ENCODE assay signal across 1 cellular context in the genomic region with DNA sequence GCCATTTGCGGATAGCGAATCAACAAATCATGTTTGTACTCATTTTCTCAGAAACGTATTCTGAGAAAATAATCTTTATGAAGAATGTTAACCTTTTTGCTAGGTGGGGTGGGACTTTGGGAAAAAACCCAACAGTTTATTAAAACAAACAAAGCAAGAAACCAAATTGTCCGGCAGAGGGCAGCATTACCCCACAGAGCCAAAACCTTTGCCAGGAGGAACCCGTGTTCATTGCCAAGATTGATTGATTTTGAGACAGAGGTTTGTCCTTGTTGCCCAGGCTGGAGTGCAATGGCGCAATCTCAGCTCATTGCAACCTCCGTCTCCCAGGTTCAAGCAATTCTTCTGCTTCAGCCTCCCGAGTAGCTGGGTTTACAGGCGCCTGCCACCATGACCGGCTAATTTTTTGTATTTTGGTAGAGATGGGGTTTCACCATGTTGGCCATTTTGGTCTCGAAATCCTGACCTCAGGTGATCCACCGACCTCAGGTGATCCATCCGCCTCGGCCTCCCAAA.
TF ChIP-seq lines count a peak whose summit lies in the region.

No MANE protein-coding gene starts in this region.

TF ChIP-seq in HEK293, 187 proteins besides CTCF, POLR2A, EP300 and RAD21 (continued from another document):
- TF ChIP-seq ZNF560 (tag by site-specific recombination; IDR thresholded peaks at IDR 0.05; ENCODE audit: borderline replicate concordance) (no peak), GFI1B (tag by site-specific recombination; IDR thresholded peaks at IDR 0.05) (peak; percentile 87; the same call in 1 of the 2 replicates), RBAK (tag by site-specific recombination; IDR thresholded peaks at IDR 0.05) (no peak), ZNF148 (tag by site-specific recombination; IDR thresholded peaks at IDR 0.05; ENCODE audit: borderline replicate concordance) (no peak), ZNF76 (tag by site-specific recombination; IDR thresholded peaks at IDR 0.05; ENCODE audit: borderline replicate concordance, low read depth) (peak; percentile 15; the same call in 1 of the 2 replicates), ZNF354C (tag by site-specific recombination; IDR thresholded peaks at IDR 0.05; ENCODE audit: borderline replicate concordance, low read depth) (no peak), ZNF221 (tag by site-specific recombination; IDR thresholded peaks at IDR 0.05; ENCODE audit: borderline replicate concordance) (no peak), ZNF529 (tag by site-specific recombination; IDR thresholded peaks at IDR 0.05; ENCODE audit: insufficient replicate concordance) (no peak), BCL11A (tag by site-specific recombination; IDR thresholded peaks at IDR 0.05; ENCODE audit: low read depth) (no peak), ZNF776 (tag by site-specific recombination; IDR thresholded peaks at IDR 0.05; ENCODE audit: borderline replicate concordance) (no peak), ZNF660 (tag by site-specific recombination; IDR thresholded peaks at IDR 0.05) (peak; percentile 97), ZNF645 (tag by site-specific recombination; IDR thresholded peaks at IDR 0.05) (no peak), ZNF18 (tag by site-specific recombination; IDR thresholded peaks at IDR 0.05) (no peak), KLF9 (tag by site-specific recombination; IDR thresholded peaks at IDR 0.05; ENCODE audit: low read depth) (no peak), ZFP41 (tag by site-specific recombination; IDR thresholded peaks at IDR 0.05; ENCODE audit: borderline replicate concordance) (no peak), ZNF600 (tag by site-specific recombination; IDR thresholded peaks at IDR 0.05) (no peak), ZNF223 (tag by site-specific recombination; IDR thresholded peaks at IDR 0.05) (no peak), ZNF658 (tag by site-specific recombination; IDR thresholded peaks at IDR 0.05) (no peak), ZNF174 (tag by site-specific recombination; IDR thresholded peaks at IDR 0.05) (no peak), ZNF701 (tag by site-specific recombination; IDR thresholded peaks at IDR 0.05) (no peak), ZNF585B (tag by site-specific recombination; IDR thresholded peaks at IDR 0.05) (no peak), KLF10 (tag by site-specific recombination; IDR thresholded peaks at IDR 0.05) (peak; percentile 28; the same call in 1 of the 2 replicates), ZNF248 (tag by site-specific recombination; IDR thresholded peaks at IDR 0.05) (no peak), ZNF837 (tag by site-specific recombination; IDR thresholded peaks at IDR 0.05) (no peak), ZNF2 (tag by site-specific recombination; IDR thresholded peaks at IDR 0.05) (peak; percentile 87; the same call in 1 of the 2 replicates), FEZF1 (tag by site-specific recombination; IDR thresholded peaks at IDR 0.05) (no peak), ZNF596 (tag by site-specific recombination; IDR thresholded peaks at IDR 0.05) (no peak), ZNF404 (tag by site-specific recombination; IDR thresholded peaks at IDR 0.05) (no peak), ZNF169 (tag by site-specific recombination; IDR thresholded peaks at IDR 0.05) (no peak), ZBTB17 (tag by site-specific recombination; IDR thresholded peaks at IDR 0.05) (peak; percentile 80), ZNF521 (tag by site-specific recombination; IDR thresholded peaks at IDR 0.05) (no peak), ZNF350 (tag by site-specific recombination; IDR thresholded peaks at IDR 0.05) (no peak)
- TF ChIP-seq, protein P1, sequence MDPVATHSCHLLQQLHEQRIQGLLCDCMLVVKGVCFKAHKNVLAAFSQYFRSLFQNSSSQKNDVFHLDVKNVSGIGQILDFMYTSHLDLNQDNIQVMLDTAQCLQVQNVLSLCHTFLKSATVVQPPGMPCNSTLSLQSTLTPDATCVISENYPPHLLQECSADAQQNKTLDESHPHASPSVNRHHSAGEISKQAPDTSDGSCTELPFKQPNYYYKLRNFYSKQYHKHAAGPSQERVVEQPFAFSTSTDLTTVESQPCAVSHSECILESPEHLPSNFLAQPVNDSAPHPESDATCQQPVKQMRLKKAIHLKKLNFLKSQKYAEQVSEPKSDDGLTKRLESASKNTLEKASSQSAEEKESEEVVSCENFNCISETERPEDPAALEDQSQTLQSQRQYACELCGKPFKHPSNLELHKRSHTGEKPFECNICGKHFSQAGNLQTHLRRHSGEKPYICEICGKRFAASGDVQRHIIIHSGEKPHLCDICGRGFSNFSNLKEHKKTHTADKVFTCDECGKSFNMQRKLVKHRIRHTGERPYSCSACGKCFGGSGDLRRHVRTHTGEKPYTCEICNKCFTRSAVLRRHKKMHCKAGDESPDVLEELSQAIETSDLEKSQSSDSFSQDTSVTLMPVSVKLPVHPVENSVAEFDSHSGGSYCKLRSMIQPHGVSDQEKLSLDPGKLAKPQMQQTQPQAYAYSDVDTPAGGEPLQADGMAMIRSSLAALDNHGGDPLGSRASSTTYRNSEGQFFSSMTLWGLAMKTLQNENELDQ (tag by site-specific recombination; IDR thresholded peaks at IDR 0.05; ENCODE audit: low read depth), result no peak
- TF ChIP-seq, protein P2, sequence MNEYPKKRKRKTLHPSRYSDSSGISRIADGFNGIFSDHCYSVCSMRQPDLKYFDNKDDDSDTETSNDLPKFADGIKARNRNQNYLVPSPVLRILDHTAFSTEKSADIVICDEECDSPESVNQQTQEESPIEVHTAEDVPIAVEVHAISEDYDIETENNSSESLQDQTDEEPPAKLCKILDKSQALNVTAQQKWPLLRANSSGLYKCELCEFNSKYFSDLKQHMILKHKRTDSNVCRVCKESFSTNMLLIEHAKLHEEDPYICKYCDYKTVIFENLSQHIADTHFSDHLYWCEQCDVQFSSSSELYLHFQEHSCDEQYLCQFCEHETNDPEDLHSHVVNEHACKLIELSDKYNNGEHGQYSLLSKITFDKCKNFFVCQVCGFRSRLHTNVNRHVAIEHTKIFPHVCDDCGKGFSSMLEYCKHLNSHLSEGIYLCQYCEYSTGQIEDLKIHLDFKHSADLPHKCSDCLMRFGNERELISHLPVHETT (tag by site-specific recombination; IDR thresholded peaks at IDR 0.05), result no peak
- TF ChIP-seq, protein P3, sequence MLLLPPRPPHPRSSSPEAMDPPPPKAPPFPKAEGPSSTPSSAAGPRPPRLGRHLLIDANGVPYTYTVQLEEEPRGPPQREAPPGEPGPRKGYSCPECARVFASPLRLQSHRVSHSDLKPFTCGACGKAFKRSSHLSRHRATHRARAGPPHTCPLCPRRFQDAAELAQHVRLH (tag by site-specific recombination; IDR thresholded peaks at IDR 0.05), result 0 out of 2 replicates have a peak, but pooled peaks have one; percentile 34
- TF ChIP-seq, protein P4, sequence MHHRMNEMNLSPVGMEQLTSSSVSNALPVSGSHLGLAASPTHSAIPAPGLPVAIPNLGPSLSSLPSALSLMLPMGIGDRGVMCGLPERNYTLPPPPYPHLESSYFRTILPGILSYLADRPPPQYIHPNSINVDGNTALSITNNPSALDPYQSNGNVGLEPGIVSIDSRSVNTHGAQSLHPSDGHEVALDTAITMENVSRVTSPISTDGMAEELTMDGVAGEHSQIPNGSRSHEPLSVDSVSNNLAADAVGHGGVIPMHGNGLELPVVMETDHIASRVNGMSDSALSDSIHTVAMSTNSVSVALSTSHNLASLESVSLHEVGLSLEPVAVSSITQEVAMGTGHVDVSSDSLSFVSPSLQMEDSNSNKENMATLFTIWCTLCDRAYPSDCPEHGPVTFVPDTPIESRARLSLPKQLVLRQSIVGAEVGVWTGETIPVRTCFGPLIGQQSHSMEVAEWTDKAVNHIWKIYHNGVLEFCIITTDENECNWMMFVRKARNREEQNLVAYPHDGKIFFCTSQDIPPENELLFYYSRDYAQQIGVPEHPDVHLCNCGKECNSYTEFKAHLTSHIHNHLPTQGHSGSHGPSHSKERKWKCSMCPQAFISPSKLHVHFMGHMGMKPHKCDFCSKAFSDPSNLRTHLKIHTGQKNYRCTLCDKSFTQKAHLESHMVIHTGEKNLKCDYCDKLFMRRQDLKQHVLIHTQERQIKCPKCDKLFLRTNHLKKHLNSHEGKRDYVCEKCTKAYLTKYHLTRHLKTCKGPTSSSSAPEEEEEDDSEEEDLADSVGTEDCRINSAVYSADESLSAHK (tag by site-specific recombination; IDR thresholded peaks at IDR 0.05), result no peak
